Comparison of ENCODE assay signal across 19 cellular contexts in genomic region chr7:96218844-96219243, GRCh38.
"Had no signal": no experiment of that assay in that cellular context is flagged by ENCODE, and none has a peak within 500 bp of the region (broad histone marks: within the 10 kb centered on the region; RNA-seq: fewer than 3 reads in every experiment).

No MANE protein-coding gene starts in this region.

- ATAC-seq: activated naive CD4-positive, alpha-beta T cell treated with anti-CD3 and anti-CD28 coated beads, Interleukin-2, amount 50 U/mL, for 72 hours; activated T-cell treated with anti-CD3 and anti-CD28 coated beads, Interleukin-2, amount 50 U/mL, for 72 hours; natural killer cell treated with Interleukin-12 subunit alpha and Interleukin-12 subunit beta and Interleukin-15 and Interleukin-18, amount 100 ng/mL, for 72 hours had no signal

- H3K9me3 ChIP-seq: right atrium auricular region had no signal

- H3K36me3 Mint-ChIP-seq: natural killer cell treated with Interleukin-12 subunit alpha and Interleukin-12 subunit beta and Interleukin-15 and Interleukin-18, amount 100 ng/mL, for 72 hours had no signal

- H3K27me3 ChIP-seq: left lung, right atrium auricular region had no signal

- H3K36me3 ChIP-seq: left lung, right atrium auricular region had no signal

- H3K27me3 Mint-ChIP-seq: activated B cell treated with CpG ODN at 0.5 μM for 24 hours; activated CD4-positive, alpha-beta T cell treated with anti-CD3 and anti-CD28 coated beads, Interleukin-2, amount 10 ng/mL, durations not matched to agents 7 days and 5 days; natural killer cell treated with Interleukin-12 subunit alpha and Interleukin-12 subunit beta and Interleukin-15 and Interleukin-18, amount 100 ng/mL, for 72 hours; type B pancreatic cell had no signal

- H3K4me3 ChIP-seq: left lung, right atrium auricular region had no signal

- H3K4me3 Mint-ChIP-seq: activated B cell treated with CpG ODN at 0.5 μM for 24 hours; activated CD4-positive, alpha-beta T cell treated with anti-CD3 and anti-CD28 coated beads, Interleukin-2, amount 10 ng/mL, durations not matched to agents 7 days and 5 days; activated T-cell treated with anti-CD3 and anti-CD28 coated beads, Interleukin-2, amount 50 U/mL, for 72 hours; natural killer cell treated with Interleukin-12 subunit alpha and Interleukin-12 subunit beta and Interleukin-15 and Interleukin-18, amount 100 ng/mL, for 72 hours; T-helper 1 cell treated with Interleukin-12 subunit alpha and Interleukin-12 subunit beta and Interleukin-4 antibody, amounts not matched to agents 30 μg/mL and 1 μg/mL, for 36 hours had no signal

- H3K9me3 Mint-ChIP-seq: activated CD4-positive, alpha-beta T cell treated with anti-CD3 and anti-CD28 coated beads, Interleukin-2, amount 10 ng/mL, durations not matched to agents 7 days and 5 days; natural killer cell treated with Interleukin-12 subunit alpha and Interleukin-12 subunit beta and Interleukin-15 and Interleukin-18, amount 100 ng/mL, for 72 hours; type B pancreatic cell had no signal

- H3K4me1 ChIP-seq: right atrium auricular region had no signal

- H3K27ac Mint-ChIP-seq: activated B cell treated with CpG ODN at 0.5 μM for 24 hours; activated CD4-positive, alpha-beta T cell treated with anti-CD3 and anti-CD28 coated beads, Interleukin-2, amount 10 ng/mL, durations not matched to agents 7 days and 5 days; activated naive CD4-positive, alpha-beta T cell treated with anti-CD3 and anti-CD28 coated beads, Interleukin-2, amount 50 U/mL, for 72 hours; natural killer cell treated with Interleukin-12 subunit alpha and Interleukin-12 subunit beta and Interleukin-15 and Interleukin-18, amount 100 ng/mL, for 72 hours; T-helper 1 cell treated with Interleukin-12 subunit alpha and Interleukin-12 subunit beta and Interleukin-4 antibody, amounts not matched to agents 30 μg/mL and 1 μg/mL, for 36 hours had no signal

- H3K4me1 Mint-ChIP-seq: activated B cell treated with CpG ODN at 0.5 μM for 24 hours; activated CD4-positive, alpha-beta T cell treated with anti-CD3 and anti-CD28 coated beads, Interleukin-2, amount 10 ng/mL, durations not matched to agents 7 days and 5 days had no signal

- DNase-seq: activated B cell treated with CpG ODN at 0.5 μM for 24 hours; activated CD4-positive, alpha-beta T cell treated with anti-CD3 and anti-CD28 coated beads, Interleukin-2, amount 10 ng/mL, durations not matched to agents 7 days and 5 days; activated CD8-positive, alpha-beta memory T cell treated with anti-CD3 and anti-CD28 coated beads, Interleukin-2, amount 50 U/mL, for 48 hours; activated gamma-delta T cell; activated T-cell treated with anti-CD3 and anti-CD28 coated beads, Interleukin-2, amount 50 U/mL, for 72 hours; caudate nucleus; hippocampal formation; kidney; left lung; mesendoderm; nucleus accumbens; stimulated activated CD4-positive, alpha-beta T cell treated with anti-CD3 and anti-CD28 coated beads, Interleukin-15, amount 100 ng/mL, for 24 hours; stimulated activated CD4-positive, alpha-beta T cell treated with anti-CD3 and anti-CD28 coated beads, Interleukin-4, amount 100 ng/mL, for 1 hour; stimulated activated naive CD4-positive, alpha-beta T cell had no signal
